Comparison of ENCODE assay signal across 1 cellular context in the genomic region with DNA sequence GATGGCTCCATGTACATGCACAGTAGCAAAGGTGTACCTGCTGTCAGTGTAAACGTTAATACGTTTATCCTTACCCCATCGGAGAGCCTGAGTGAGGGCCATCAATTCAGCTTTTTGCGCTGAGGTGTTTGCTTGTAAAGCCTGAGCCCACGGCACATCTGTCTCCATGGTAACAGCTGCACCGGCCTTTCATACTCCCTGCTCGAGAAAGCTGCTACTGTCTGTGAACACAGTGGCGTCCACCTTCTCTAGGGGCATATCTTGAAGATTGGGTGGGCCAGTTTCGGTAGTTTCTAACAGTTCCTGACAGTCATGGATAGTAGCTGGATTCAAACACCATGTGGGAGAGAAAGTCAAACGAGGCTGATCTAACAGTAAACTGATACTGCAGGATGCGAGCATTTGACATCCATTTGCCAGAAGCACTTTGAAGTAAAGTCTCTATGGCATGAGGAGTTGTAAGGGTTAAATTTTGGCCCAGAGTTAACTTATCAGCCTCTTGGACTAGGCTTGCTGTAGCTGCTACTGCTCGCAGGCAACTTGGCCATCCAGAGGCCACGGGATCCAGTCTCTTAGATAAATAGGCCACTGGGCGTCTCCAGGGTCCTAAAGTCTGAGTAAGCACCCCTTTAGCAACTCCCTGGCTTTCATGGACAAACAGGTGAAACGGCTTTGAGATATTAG.
TF ChIP-seq lines count a peak whose summit lies in the region.

No MANE protein-coding gene starts in this region.

TF ChIP-seq in HepG2, 621 proteins besides CTCF, POLR2A, EP300 and RAD21:
- peak; percentile 94 for TF ChIP-seq ZNF652 (CRISPR knock-in tag; IDR thresholded peaks at IDR 0.05; ENCODE audit: borderline replicate concordance, low read depth)
- TF ChIP-seq, protein P1, sequence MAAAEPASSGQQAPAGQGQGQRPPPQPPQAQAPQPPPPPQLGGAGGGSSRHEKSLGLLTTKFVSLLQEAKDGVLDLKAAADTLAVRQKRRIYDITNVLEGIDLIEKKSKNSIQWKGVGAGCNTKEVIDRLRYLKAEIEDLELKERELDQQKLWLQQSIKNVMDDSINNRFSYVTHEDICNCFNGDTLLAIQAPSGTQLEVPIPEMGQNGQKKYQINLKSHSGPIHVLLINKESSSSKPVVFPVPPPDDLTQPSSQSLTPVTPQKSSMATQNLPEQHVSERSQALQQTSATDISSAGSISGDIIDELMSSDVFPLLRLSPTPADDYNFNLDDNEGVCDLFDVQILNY (CRISPR knock-in tag; conservative IDR thresholded peaks at IDR 0.05): no peak
- TF ChIP-seq FOXA3 (CRISPR knock-in tag; IDR thresholded peaks at IDR 0.05): peak; percentile 34; the same call in 1 of the 2 replicates
- TF ChIP-seq ZNF430 (CRISPR knock-in tag; IDR thresholded peaks at IDR 0.05): no peak
- TF ChIP-seq FOXA1 (IDR thresholded peaks at IDR 0.05): no peak
- peak; percentile 56 for TF ChIP-seq FOXA1 (CRISPR knock-in tag; IDR thresholded peaks at IDR 0.05)
- no peak for TF ChIP-seq FOXM1 (CRISPR knock-in tag; IDR thresholded peaks at IDR 0.05)
- peak; percentile 79 for TF ChIP-seq ZMYM4 (CRISPR knock-in tag; IDR thresholded peaks at IDR 0.05)
- TF ChIP-seq ZNF224 (CRISPR knock-in tag; IDR thresholded peaks at IDR 0.05): 0 out of 2 replicates have a peak, but pooled peaks have one; percentile 23
- TF ChIP-seq MAFF (IDR thresholded peaks at IDR 0.05; ENCODE audit: low read depth, low read length): 0 out of 2 replicates have a peak, but pooled peaks have one; percentile 13
- TF ChIP-seq, protein P2, sequence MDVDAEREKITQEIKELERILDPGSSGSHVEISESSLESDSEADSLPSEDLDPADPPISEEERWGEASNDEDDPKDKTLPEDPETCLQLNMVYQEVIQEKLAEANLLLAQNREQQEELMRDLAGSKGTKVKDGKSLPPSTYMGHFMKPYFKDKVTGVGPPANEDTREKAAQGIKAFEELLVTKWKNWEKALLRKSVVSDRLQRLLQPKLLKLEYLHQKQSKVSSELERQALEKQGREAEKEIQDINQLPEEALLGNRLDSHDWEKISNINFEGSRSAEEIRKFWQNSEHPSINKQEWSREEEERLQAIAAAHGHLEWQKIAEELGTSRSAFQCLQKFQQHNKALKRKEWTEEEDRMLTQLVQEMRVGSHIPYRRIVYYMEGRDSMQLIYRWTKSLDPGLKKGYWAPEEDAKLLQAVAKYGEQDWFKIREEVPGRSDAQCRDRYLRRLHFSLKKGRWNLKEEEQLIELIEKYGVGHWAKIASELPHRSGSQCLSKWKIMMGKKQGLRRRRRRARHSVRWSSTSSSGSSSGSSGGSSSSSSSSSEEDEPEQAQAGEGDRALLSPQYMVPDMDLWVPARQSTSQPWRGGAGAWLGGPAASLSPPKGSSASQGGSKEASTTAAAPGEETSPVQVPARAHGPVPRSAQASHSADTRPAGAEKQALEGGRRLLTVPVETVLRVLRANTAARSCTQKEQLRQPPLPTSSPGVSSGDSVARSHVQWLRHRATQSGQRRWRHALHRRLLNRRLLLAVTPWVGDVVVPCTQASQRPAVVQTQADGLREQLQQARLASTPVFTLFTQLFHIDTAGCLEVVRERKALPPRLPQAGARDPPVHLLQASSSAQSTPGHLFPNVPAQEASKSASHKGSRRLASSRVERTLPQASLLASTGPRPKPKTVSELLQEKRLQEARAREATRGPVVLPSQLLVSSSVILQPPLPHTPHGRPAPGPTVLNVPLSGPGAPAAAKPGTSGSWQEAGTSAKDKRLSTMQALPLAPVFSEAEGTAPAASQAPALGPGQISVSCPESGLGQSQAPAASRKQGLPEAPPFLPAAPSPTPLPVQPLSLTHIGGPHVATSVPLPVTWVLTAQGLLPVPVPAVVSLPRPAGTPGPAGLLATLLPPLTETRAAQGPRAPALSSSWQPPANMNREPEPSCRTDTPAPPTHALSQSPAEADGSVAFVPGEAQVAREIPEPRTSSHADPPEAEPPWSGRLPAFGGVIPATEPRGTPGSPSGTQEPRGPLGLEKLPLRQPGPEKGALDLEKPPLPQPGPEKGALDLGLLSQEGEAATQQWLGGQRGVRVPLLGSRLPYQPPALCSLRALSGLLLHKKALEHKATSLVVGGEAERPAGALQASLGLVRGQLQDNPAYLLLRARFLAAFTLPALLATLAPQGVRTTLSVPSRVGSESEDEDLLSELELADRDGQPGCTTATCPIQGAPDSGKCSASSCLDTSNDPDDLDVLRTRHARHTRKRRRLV (CRISPR knock-in tag; IDR thresholded peaks at IDR 0.05): no peak
- peak; percentile 13; the same call in 1 of the 2 replicates for TF ChIP-seq SAP130 (CRISPR knock-in tag; IDR thresholded peaks at IDR 0.05; ENCODE audit: low read depth)
- TF ChIP-seq NFIB (CRISPR knock-in tag; IDR thresholded peaks at IDR 0.05; ENCODE audit: borderline replicate concordance): no peak
- TF ChIP-seq PHF21A (CRISPR knock-in tag; IDR thresholded peaks at IDR 0.05): 0 out of 2 replicates have a peak, but pooled peaks have one; percentile 35
- 0 out of 2 replicates have a peak, but pooled peaks have one; percentile 34 for TF ChIP-seq ZNF644 (CRISPR knock-in tag; IDR thresholded peaks at IDR 0.05; ENCODE audit: low read depth)
